In the genomic region with DNA sequence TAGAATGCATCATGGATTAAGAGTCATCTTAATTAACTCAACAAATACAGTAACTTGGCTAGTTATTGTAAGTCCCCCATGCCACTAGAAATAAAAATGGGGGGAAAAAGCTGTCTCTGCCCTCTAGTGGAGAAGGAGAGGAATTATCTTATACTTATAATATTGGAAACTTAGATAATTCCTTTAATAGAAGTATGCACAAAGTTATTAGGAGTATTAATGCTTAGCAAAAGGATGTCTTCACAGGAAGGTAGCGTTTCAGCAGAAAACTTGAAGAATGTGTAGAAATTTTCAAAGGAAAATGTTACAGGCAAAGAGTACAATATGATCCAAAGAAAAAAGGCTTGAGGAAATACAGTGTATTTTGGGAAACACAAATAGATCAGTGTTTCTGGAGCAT, we compare ENCODE assay signal across 8 cellular contexts. TPM values are rescaled to one million over a fixed set of nuclear protein-coding genes. Genes with fewer than 3 reads are reported as not detected.
DNase-seq lines count a peak whose midpoint lies in the region; ATAC-seq, FAIRE-seq and TF ChIP-seq lines count a peak whose summit lies in the region.

No MANE protein-coding gene starts in this region.

- no peak overlapping the region for H3K4me3 ChIP-seq in DOHH2 (ENCODE audit: low read length)
- H3K4me3 ChIP-seq in adrenal gland = no peak overlapping the region
- H3K4me3 ChIP-seq in HepG2 (replicated peaks in 1 of 3; ENCODE audit: insufficient read depth in 1 of 3, low read depth in 2 of 3, low read length in 3 of 3) = no peak overlapping the region

- H3F3A ChIP-seq in DOHH2 (ENCODE audit: control insufficient read depth, insufficient read depth) = no peaks in the 10 kb centered on the region

- H3K9me3 ChIP-seq in DOHH2 (ENCODE audit: control insufficient read depth, insufficient read depth, low read length) (no peaks in the 10 kb centered on the region), adrenal gland (replicated peaks in 1 of 3) (no peaks in the 10 kb centered on the region), HepG2 (ENCODE audit: low read length) (no peaks in the 10 kb centered on the region)

- FAIRE-seq in HepG2 (lab: Jason Lieb, UNC) = no peak

- TF ChIP-seq EP300 in HepG2 (IDR thresholded peaks at IDR 0.05; ENCODE audit: low read depth in 2 of 2, low read length in 2 of 2) (no peak), HepG2 (CRISPR knock-in tag; IDR thresholded peaks at IDR 0.05; ENCODE audit: borderline replicate concordance) (no peak)

- H3K9me2 ChIP-seq in DOHH2 (replicated peaks; ENCODE audit: control insufficient read depth, low read length) = no peaks in the 10 kb centered on the region

- H2AFZ ChIP-seq in HepG2 (ENCODE audit: low read length) = no peak overlapping the region

- H3K4me2 ChIP-seq in DOHH2 (ENCODE audit: low read length) (no peak overlapping the region), HepG2 (ENCODE audit: low read depth, low read length) (no peak overlapping the region)

- DNase-seq in Kasumi-1 (lab: John Stamatoyannopoulos, UW) (peak; percentile 54 to 66), adrenal gland (no peak), HepG2 (ENCODE audit: low spot score) (peak; percentile 35), NCI-H226 (no peak)
- no peak for DNase-seq in activated CD4-positive, alpha-beta T cell treated with anti-CD3 and anti-CD28 coated beads, Interleukin-2, amount 50 U/mL, for 48 hours
- no peak for DNase-seq in activated naive CD4-positive, alpha-beta T cell treated with anti-CD3 and anti-CD28 coated beads, Interleukin-2, amount 50 U/mL, for 16 hours
- DNase-seq in stimulated activated CD4-positive, alpha-beta T cell treated with anti-CD3 and anti-CD28 coated beads, Interleukin-1b, Interleukin-23, amount 100 ng/mL, for 48 hours = no peak

- H3K36me3 ChIP-seq in DOHH2 (ENCODE audit: control insufficient read depth, low read length) = no peaks in the 10 kb centered on the region
- no peaks in the 10 kb centered on the region for H3K36me3 ChIP-seq in adrenal gland (replicated peaks in 1 of 2)
- no peaks in the 10 kb centered on the region for H3K36me3 ChIP-seq in HepG2 (replicated peaks in 1 of 2; ENCODE audit: control insufficient read depth in 1 of 2, insufficient read depth in 2 of 2, low read length in 2 of 2)

- WGBS in adrenal gland, 4 donors = 6 to 17% (median 12%) methylated on average over 1 of the region's 1 CpG
- WGBS in HepG2 (ENCODE audit: low lambda C conversion rate) = 0% methylated on average over 1 of the region's 1 CpG

- no peak overlapping the region for H3K9ac ChIP-seq in HepG2 (ENCODE audit: insufficient read depth, low read depth, low read length)

- H4K20me1 ChIP-seq in DOHH2 (ENCODE audit: control insufficient read depth, insufficient read depth, low read depth, low read length) = no peaks in the 10 kb centered on the region
- no peaks in the 10 kb centered on the region for H4K20me1 ChIP-seq in HepG2 (ENCODE audit: insufficient read depth, low read length)

- in situ Hi-C loops in HepG2 (cut with HindIII; ENCODE audit: extremely low pct_ligation_motif_present, low pct_unique_long_range_greater_than_20kb) = no loop called here

- intact Hi-C loops in adrenal gland (cut with DNase I) = loop anchor here in 1 of 2 donors (10.0 kb wide), 1 partner anchor 59 kb away; no protein-coding TSS in a partner anchor
- intact Hi-C loops in HepG2 (cut with micrococcal nuclease; ENCODE audit: unreplicated experiment) = no loop called here

- H3K4me1 ChIP-seq in DOHH2 (ENCODE audit: control insufficient read depth, low read length) = no peaks in the 10 kb centered on the region
- H3K4me1 ChIP-seq in adrenal gland (replicated peaks in 1 of 2) = no peaks in the 10 kb centered on the region
- no peaks in the 10 kb centered on the region for H3K4me1 ChIP-seq in HepG2 (ENCODE audit: insufficient read depth, low read length)

- BruUV-seq in HepG2 (replicated peaks; lab: Mats Ljungman, UMichigan) = no TSS peak

- H3K79me2 ChIP-seq in DOHH2 (ENCODE audit: control insufficient read depth, low read length) (no peaks in the 10 kb centered on the region), HepG2 (ENCODE audit: insufficient read depth, low read length) (no peaks in the 10 kb centered on the region)

- H3K27me3 ChIP-seq in DOHH2 (ENCODE audit: control insufficient read depth, low read length) (peaks cover 10% of the 10 kb centered on the region), adrenal gland (no peaks in the 10 kb centered on the region), HepG2 (ENCODE audit: control insufficient read depth in 1 of 2, insufficient read depth in 2 of 2, low read length in 2 of 2) (no peaks in the 10 kb centered on the region)

- TF ChIP-seq POLR2A in adrenal gland (IDR thresholded peaks at IDR 0.05) (no peak), HepG2 (IDR thresholded peaks at IDR 0.05; ENCODE audit: insufficient read depth in 1 of 2, low read depth in 2 of 2, low read length in 2 of 2) (no peak)

- TF ChIP-seq RAD21 in HepG2 (CRISPR knock-in tag; IDR thresholded peaks at IDR 0.05) = no peak

- peak; percentile 69 for TF ChIP-seq CTCF in DOHH2 (IDR thresholded peaks at IDR 0.05; ENCODE audit: low read depth, low read length, poor library complexity, severe bottlenecking)
- TF ChIP-seq CTCF in adrenal gland (IDR thresholded peaks at IDR 0.05) = peak; percentile 36 to 72 (median 63)
- TF ChIP-seq CTCF in HepG2 (CRISPR knock-in tag; IDR thresholded peaks at IDR 0.05) = peak; percentile 63

- CTCF ChIA-PET in HepG2 (lab: Yijun Ruan, JAX; ENCODE audit: low intra/inter-chr PET ratio, low total read pairs) = interaction anchor here (1.6 to 2.3 kb wide), 3 partner anchors 29 to 121 kb away, joined by 5 to 9 read pairs (median 9); no protein-coding TSS in a partner anchor

- ATAC-seq in HepG2 = peak; percentile 45; the same call in 1 of the 3 replicates

- POLR2A ChIA-PET in HepG2 (lab: Yijun Ruan, JAX) = no interaction called here

- H3K27ac ChIP-seq in DOHH2 (ENCODE audit: low read depth, low read length) = no peak overlapping the region
- H3K27ac ChIP-seq in adrenal gland = no peak overlapping the region
- H3K27ac ChIP-seq in HepG2 (ENCODE audit: extremely low read length, insufficient read depth, low read length) = no peak overlapping the region

RNA-seq across cellular contexts. Expression of gene OR5AU1, which starts 19.8 kb away (rescaled TPM):
- total RNA-seq in adrenal gland (not detected), HepG2 (2016; rRNA removed; fragmentation: Illumina TruSeq; extraction: Trizol) (not detected in 2 replicates)
- polyA plus RNA-seq in adrenal gland (not detected), HepG2 (2011; rRNA removed) (not detected in 2 replicates)
- total RNA-seq in HepG2 (2016; cell fraction: cytosol; rRNA removed; fragmentation: Illumina TruSeq; extraction: Trizol; ENCODE audit: low read depth) = not detected in 2 replicates
- total RNA-seq in HepG2 (2016; cell fraction: insoluble cytoplasmic fraction; rRNA removed; fragmentation: Illumina TruSeq; extraction: Trizol) = not detected in 2 replicates
- total RNA-seq in HepG2 (2016; cell fraction: membrane; rRNA removed; fragmentation: Illumina TruSeq; extraction: Trizol) = not detected in 2 replicates
- not detected in 2 replicates for total RNA-seq in HepG2 (2016; cell fraction: nucleus; rRNA removed; fragmentation: Illumina TruSeq; extraction: Trizol)
- polyA plus RNA-seq in HepG2 (2011; cell fraction: cytosol; rRNA removed) = not detected in 2 replicates
- polyA plus RNA-seq in HepG2 (2011; cell fraction: nucleus; rRNA removed) = not detected in 2 replicates
- not detected in 2 replicates for polyA plus RNA-seq in HepG2 (2012)
- polyA plus RNA-seq in HepG2 (2016; cell fraction: cytosol; fragmentation: Illumina TruSeq; extraction: Trizol; ENCODE audit: low read depth) = not detected in 2 replicates
- polyA plus RNA-seq in HepG2 (2016; cell fraction: insoluble cytoplasmic fraction; fragmentation: Illumina TruSeq; extraction: Trizol; ENCODE audit: low read depth) = not detected in 2 replicates
- not detected in 2 replicates for polyA plus RNA-seq in HepG2 (2016; cell fraction: membrane; fragmentation: Illumina TruSeq; extraction: Trizol; ENCODE audit: low read depth)
- not detected in 2 replicates for polyA plus RNA-seq in HepG2 (2016; cell fraction: nucleus; fragmentation: Illumina TruSeq; extraction: Trizol; ENCODE audit: insufficient read depth, low read depth)
- not detected in 2 replicates for polyA minus RNA-seq in HepG2 (2011; rRNA and poly(A)+ RNA removed; ENCODE audit: low replicate concordance)
- polyA minus RNA-seq in HepG2 (2011; cell fraction: cytosol; rRNA and poly(A)+ RNA removed) = not detected in 2 replicates
- not detected in 2 replicates for polyA minus RNA-seq in HepG2 (2011; cell fraction: nucleus; rRNA and poly(A)+ RNA removed)

RNA-seq across cellular contexts. Expression of gene TMEM253, which starts 35.2 kb away (rescaled TPM):
- 1 to 10 TPM in 5 of 8 donors, under 1 TPM in 2, not detected in 1; 0.55 to 3.9 (median 1.1) TPM for total RNA-seq in adrenal gland
- 1 to 10 TPM; 2.6 to 8.8 (median 8.0) TPM for polyA plus RNA-seq in adrenal gland
- total RNA-seq in HepG2 (2016; rRNA removed; fragmentation: Illumina TruSeq; extraction: Trizol) = 0.29 TPM in 1 of 2 replicates, not detected in the other
- 0.20 TPM in 1 of 2 replicates, not detected in the other for total RNA-seq in HepG2 (2016; cell fraction: cytosol; rRNA removed; fragmentation: Illumina TruSeq; extraction: Trizol; ENCODE audit: low read depth)
- total RNA-seq in HepG2 (2016; cell fraction: insoluble cytoplasmic fraction; rRNA removed; fragmentation: Illumina TruSeq; extraction: Trizol) = 0.16 and 0.17 TPM in 2 replicates
- 0.21 and 0.25 TPM in 2 replicates for total RNA-seq in HepG2 (2016; cell fraction: membrane; rRNA removed; fragmentation: Illumina TruSeq; extraction: Trizol)
- total RNA-seq in HepG2 (2016; cell fraction: nucleus; rRNA removed; fragmentation: Illumina TruSeq; extraction: Trizol) = 0.60 and 0.68 TPM in 2 replicates
- polyA plus RNA-seq in HepG2 (2011; rRNA removed) = 0.45 and 0.65 TPM in 2 replicates
- 0.19 and 0.23 TPM in 2 replicates for polyA plus RNA-seq in HepG2 (2011; cell fraction: cytosol; rRNA removed)
- 1.1 and 2.0 TPM in 2 replicates for polyA plus RNA-seq in HepG2 (2011; cell fraction: nucleus; rRNA removed)
- polyA plus RNA-seq in HepG2 (2012) = 0.66 and 0.69 TPM in 2 replicates
- polyA plus RNA-seq in HepG2 (2016; cell fraction: cytosol; fragmentation: Illumina TruSeq; extraction: Trizol; ENCODE audit: low read depth) = 0.52 and 0.61 TPM in 2 replicates
- polyA plus RNA-seq in HepG2 (2016; cell fraction: insoluble cytoplasmic fraction; fragmentation: Illumina TruSeq; extraction: Trizol; ENCODE audit: low read depth) = 0.40 and 0.95 TPM in 2 replicates
- 0.92 and 1.2 TPM in 2 replicates for polyA plus RNA-seq in HepG2 (2016; cell fraction: membrane; fragmentation: Illumina TruSeq; extraction: Trizol; ENCODE audit: low read depth)
- polyA plus RNA-seq in HepG2 (2016; cell fraction: nucleus; fragmentation: Illumina TruSeq; extraction: Trizol; ENCODE audit: insufficient read depth, low read depth) = 0.88 and 0.92 TPM in 2 replicates
- polyA minus RNA-seq in HepG2 (2011; rRNA and poly(A)+ RNA removed; ENCODE audit: low replicate concordance) = 1.0 and 3.5 TPM in 2 replicates
- not detected in 2 replicates for polyA minus RNA-seq in HepG2 (2011; cell fraction: cytosol; rRNA and poly(A)+ RNA removed)
- polyA minus RNA-seq in HepG2 (2011; cell fraction: nucleus; rRNA and poly(A)+ RNA removed) = 1.3 TPM in 1 of 2 replicates, not detected in the other

RNA-seq across cellular contexts. Expression of gene ZNF219, which starts 37.6 kb away (rescaled TPM):
- 100 to 1,000 TPM in 6 of 8 donors, 10 to 100 TPM in 2; 81.8 to 169 (median 113) TPM for total RNA-seq in adrenal gland
- polyA plus RNA-seq in adrenal gland = 10 to 100 TPM; 14.8 to 97.2 (median 85.8) TPM
- total RNA-seq in HepG2 (2016; rRNA removed; fragmentation: Illumina TruSeq; extraction: Trizol) = 21.0 and 36.6 TPM in 2 replicates
- total RNA-seq in HepG2 (2016; cell fraction: cytosol; rRNA removed; fragmentation: Illumina TruSeq; extraction: Trizol; ENCODE audit: low read depth) = 20.7 and 21.8 TPM in 2 replicates
- total RNA-seq in HepG2 (2016; cell fraction: insoluble cytoplasmic fraction; rRNA removed; fragmentation: Illumina TruSeq; extraction: Trizol) = 19.3 and 35.8 TPM in 2 replicates
- total RNA-seq in HepG2 (2016; cell fraction: membrane; rRNA removed; fragmentation: Illumina TruSeq; extraction: Trizol) = 53.1 and 55.3 TPM in 2 replicates
- total RNA-seq in HepG2 (2016; cell fraction: nucleus; rRNA removed; fragmentation: Illumina TruSeq; extraction: Trizol) = 26.4 and 33.6 TPM in 2 replicates
- polyA plus RNA-seq in HepG2 (2011; rRNA removed) = 34.5 and 42.2 TPM in 2 replicates
- 26.6 and 62.4 TPM in 2 replicates for polyA plus RNA-seq in HepG2 (2011; cell fraction: cytosol; rRNA removed)
- polyA plus RNA-seq in HepG2 (2011; cell fraction: nucleus; rRNA removed) = 171 and 203 TPM in 2 replicates
- 21.1 and 23.1 TPM in 2 replicates for polyA plus RNA-seq in HepG2 (2012)
- polyA plus RNA-seq in HepG2 (2016; cell fraction: cytosol; fragmentation: Illumina TruSeq; extraction: Trizol; ENCODE audit: low read depth) = 37.9 and 42.6 TPM in 2 replicates
- 34.5 and 39.2 TPM in 2 replicates for polyA plus RNA-seq in HepG2 (2016; cell fraction: insoluble cytoplasmic fraction; fragmentation: Illumina TruSeq; extraction: Trizol; ENCODE audit: low read depth)
- 72.9 and 82.3 TPM in 2 replicates for polyA plus RNA-seq in HepG2 (2016; cell fraction: membrane; fragmentation: Illumina TruSeq; extraction: Trizol; ENCODE audit: low read depth)
- polyA plus RNA-seq in HepG2 (2016; cell fraction: nucleus; fragmentation: Illumina TruSeq; extraction: Trizol; ENCODE audit: insufficient read depth, low read depth) = 76.4 and 80.2 TPM in 2 replicates
- 41.2 and 86.7 TPM in 2 replicates for polyA minus RNA-seq in HepG2 (2011; rRNA and poly(A)+ RNA removed; ENCODE audit: low replicate concordance)
- 20.3 and 21.8 TPM in 2 replicates for polyA minus RNA-seq in HepG2 (2011; cell fraction: cytosol; rRNA and poly(A)+ RNA removed)
- polyA minus RNA-seq in HepG2 (2011; cell fraction: nucleus; rRNA and poly(A)+ RNA removed) = 61.3 and 63.0 TPM in 2 replicates

Comparison
In these comparisons a context has a peak if more than half of its experiments do, and no peak if none do; other contexts are left out.
1. DNase-seq: peak in Kasumi-1 (2 of 2) and HepG2 (single experiment); none in adrenal gland (0 of 7), NCI-H226 (single experiment), activated CD4-positive, alpha-beta T cell treated with anti-CD3 and anti-CD28 coated beads, Interleukin-2, amount 50 U/mL, for 48 hours (0 of 2), activated naive CD4-positive, alpha-beta T cell treated with anti-CD3 and anti-CD28 coated beads, Interleukin-2, amount 50 U/mL, for 16 hours (single experiment) and stimulated activated CD4-positive, alpha-beta T cell treated with anti-CD3 and anti-CD28 coated beads, Interleukin-1b, Interleukin-23, amount 100 ng/mL, for 48 hours (single experiment).
2. Peak in every context shown above with its lines, with median percentiles within 50 percentile points of each other: CTCF ChIP-seq.